Comparison of ENCODE assay signal across 8 cellular contexts in genomic region chr16:19502395-19503131, GRCh38. TPM values are rescaled to one million over a fixed set of nuclear protein-coding genes. Genes with fewer than 3 reads are reported as not detected.
DNase-seq lines count a peak whose midpoint lies in the region; ATAC-seq and TF ChIP-seq lines count a peak whose summit lies in the region.

No MANE protein-coding gene starts in this region.

- DNase-seq in DMS53 (lab: John Stamatoyannopoulos, UW) (peak; percentile 86), M059J (ENCODE audit: low read depth) (peak; percentile 60), SK-MEL-5 (ENCODE audit: low read depth, low spot score) (peak; percentile 80), glutamatergic neuron (peak; percentile 79), progenitor cell of endocrine pancreas (ENCODE audit: low spot score, unreplicated experiment) (peak; percentile 68)
- peak; percentile 83 for DNase-seq in activated naive CD4-positive, alpha-beta T cell treated with anti-CD3 and anti-CD28 coated beads for 36 hours

- CTCF ChIA-PET in activated naive CD4-positive, alpha-beta T cell treated with anti-CD3 and anti-CD28 coated beads for 36 hours (lab: Charles Lee) = interaction anchor here (0.6 to 3.3 kb wide), 19 partner anchors 12 to 883 kb away, joined by 3 to 18 read pairs (median 3); partner anchors contain the start of gene CLEC19A

- no peaks in the 10 kb centered on the region for H3K27me3 Mint-ChIP-seq in activated naive CD4-positive, alpha-beta T cell treated with anti-CD3 and anti-CD28 coated beads for 36 hours (ENCODE audit: low read depth)
- H3K27me3 Mint-ChIP-seq in glutamatergic neuron (ENCODE audit: unreplicated experiment) (no peaks in the 10 kb centered on the region), progenitor cell of endocrine pancreas (no peaks in the 10 kb centered on the region)

- no peak overlapping the region for H3K4me3 Mint-ChIP-seq in activated naive CD4-positive, alpha-beta T cell treated with anti-CD3 and anti-CD28 coated beads for 36 hours
- no peak overlapping the region for H3K4me3 Mint-ChIP-seq in glutamatergic neuron (ENCODE audit: unreplicated experiment)
- no peak overlapping the region for H3K4me3 Mint-ChIP-seq in progenitor cell of endocrine pancreas (ENCODE audit: low read depth)

- in situ Hi-C loops in SK-MEL-5 (cut with HindIII; ENCODE audit: low pct_unique_long_range_greater_than_20kb, low sequenced_read_pairs) = no loop called here

- intact Hi-C loops in activated naive CD4-positive, alpha-beta T cell treated with anti-CD3 and anti-CD28 coated beads for 36 hours (cut with micrococcal nuclease) = loop anchor here (1.0 to 5.0 kb wide), 3 partner anchors 113 to 416 kb away; partner anchors contain the start of gene SYT17

- no peak overlapping the region for H3K27ac Mint-ChIP-seq in activated naive CD4-positive, alpha-beta T cell treated with anti-CD3 and anti-CD28 coated beads for 36 hours
- H3K27ac Mint-ChIP-seq in glutamatergic neuron (ENCODE audit: unreplicated experiment) = no peak overlapping the region
- H3K27ac Mint-ChIP-seq in progenitor cell of endocrine pancreas = no peak overlapping the region

- H3K9me3 Mint-ChIP-seq in activated naive CD4-positive, alpha-beta T cell treated with anti-CD3 and anti-CD28 coated beads for 36 hours = no peaks in the 10 kb centered on the region
- no peaks in the 10 kb centered on the region for H3K9me3 Mint-ChIP-seq in glutamatergic neuron (ENCODE audit: unreplicated experiment)
- no peaks in the 10 kb centered on the region for H3K9me3 Mint-ChIP-seq in progenitor cell of endocrine pancreas (ENCODE audit: low read depth)

- peaks cover 19% of the 10 kb centered on the region for H3K36me3 Mint-ChIP-seq in activated naive CD4-positive, alpha-beta T cell treated with anti-CD3 and anti-CD28 coated beads for 36 hours (ENCODE audit: low read depth)
- H3K36me3 Mint-ChIP-seq in glutamatergic neuron (ENCODE audit: unreplicated experiment) (no peaks in the 10 kb centered on the region), progenitor cell of endocrine pancreas (ENCODE audit: insufficient read depth) (peaks cover 44% of the 10 kb centered on the region)

- TF ChIP-seq CTCF in glutamatergic neuron (IDR thresholded peaks at IDR 0.05; ENCODE audit: partially characterized antibody, unreplicated experiment) = peak; percentile 92
- TF ChIP-seq CTCF in progenitor cell of endocrine pancreas (IDR thresholded peaks at IDR 0.05; ENCODE audit: unreplicated experiment) = peak; percentile 83

- ATAC-seq in HG02798 (IDR thresholded peaks at IDR 0.05; ENCODE audit: poor library complexity, unreplicated experiment) (no peak), GM19467 (IDR thresholded peaks at IDR 0.05; ENCODE audit: unreplicated experiment) (no peak)

- no peaks in the 10 kb centered on the region for H3K4me1 Mint-ChIP-seq in activated naive CD4-positive, alpha-beta T cell treated with anti-CD3 and anti-CD28 coated beads for 36 hours (ENCODE audit: low read depth)
- H3K4me1 Mint-ChIP-seq in glutamatergic neuron (ENCODE audit: low read depth, unreplicated experiment) = no peaks in the 10 kb centered on the region
- H3K4me1 Mint-ChIP-seq in progenitor cell of endocrine pancreas (ENCODE audit: low read depth) = peaks cover 6% of the 10 kb centered on the region

RNA-seq across cellular contexts. Expression of gene GDE1, which starts 19.3 kb away (rescaled TPM):
- total RNA-seq in M059J (2014; rRNA removed; shearing (Covaris generic)) = 62.4 and 65.7 TPM in 2 replicates
- total RNA-seq in SK-MEL-5 (2014; rRNA removed; shearing (Covaris generic)) = 53.8 and 57.5 TPM in 2 replicates
- 51.1 and 66.6 TPM in 2 replicates for polyA plus RNA-seq in SK-MEL-5 (2015; cell fraction: cytosol; rRNA removed)
- 5.3 and 7.2 TPM in 2 replicates for polyA plus RNA-seq in SK-MEL-5 (2015; cell fraction: nucleus; rRNA removed)
- 10 to 100 TPM; 13.3 to 17.1 TPM for total RNA-seq in activated naive CD4-positive, alpha-beta T cell treated with anti-CD3 and anti-CD28 coated beads for 36 hours
- total RNA-seq in glutamatergic neuron (ENCODE audit: unreplicated experiment) = 32.9 TPM
- total RNA-seq in progenitor cell of endocrine pancreas = 110 and 116 TPM in 2 replicates

RNA-seq across cellular contexts. Expression of gene CCP110, which starts 21.2 kb away (rescaled TPM):
- total RNA-seq in M059J (2014; rRNA removed; shearing (Covaris generic)) = 7.9 and 11.4 TPM in 2 replicates
- total RNA-seq in SK-MEL-5 (2014; rRNA removed; shearing (Covaris generic)) = 5.5 and 6.4 TPM in 2 replicates
- 7.2 and 9.6 TPM in 2 replicates for polyA plus RNA-seq in SK-MEL-5 (2015; cell fraction: cytosol; rRNA removed)
- 16.6 and 20.4 TPM in 2 replicates for polyA plus RNA-seq in SK-MEL-5 (2015; cell fraction: nucleus; rRNA removed)
- total RNA-seq in activated naive CD4-positive, alpha-beta T cell treated with anti-CD3 and anti-CD28 coated beads for 36 hours = 10 to 100 TPM; 27.3 to 31.9 TPM
- total RNA-seq in glutamatergic neuron (ENCODE audit: unreplicated experiment) (19.7 TPM), progenitor cell of endocrine pancreas (24.8 and 25.5 TPM in 2 replicates)

RNA-seq across cellular contexts. Expression of gene VPS35L, which starts 52.9 kb away (rescaled TPM):
- 21.0 and 26.3 TPM in 2 replicates for total RNA-seq in M059J (2014; rRNA removed; shearing (Covaris generic))
- total RNA-seq in SK-MEL-5 (2014; rRNA removed; shearing (Covaris generic)) = 22.7 and 27.8 TPM in 2 replicates
- 40.6 and 47.8 TPM in 2 replicates for polyA plus RNA-seq in SK-MEL-5 (2015; cell fraction: cytosol; rRNA removed)
- 41.3 and 48.1 TPM in 2 replicates for polyA plus RNA-seq in SK-MEL-5 (2015; cell fraction: nucleus; rRNA removed)
- 10 to 100 TPM; 30.3 to 32.4 TPM for total RNA-seq in activated naive CD4-positive, alpha-beta T cell treated with anti-CD3 and anti-CD28 coated beads for 36 hours
- total RNA-seq in glutamatergic neuron (ENCODE audit: unreplicated experiment) (57.1 TPM), progenitor cell of endocrine pancreas (82.7 and 88.4 TPM in 2 replicates)
